ENCODE assay signal across 1 cellular context in the genomic region with DNA sequence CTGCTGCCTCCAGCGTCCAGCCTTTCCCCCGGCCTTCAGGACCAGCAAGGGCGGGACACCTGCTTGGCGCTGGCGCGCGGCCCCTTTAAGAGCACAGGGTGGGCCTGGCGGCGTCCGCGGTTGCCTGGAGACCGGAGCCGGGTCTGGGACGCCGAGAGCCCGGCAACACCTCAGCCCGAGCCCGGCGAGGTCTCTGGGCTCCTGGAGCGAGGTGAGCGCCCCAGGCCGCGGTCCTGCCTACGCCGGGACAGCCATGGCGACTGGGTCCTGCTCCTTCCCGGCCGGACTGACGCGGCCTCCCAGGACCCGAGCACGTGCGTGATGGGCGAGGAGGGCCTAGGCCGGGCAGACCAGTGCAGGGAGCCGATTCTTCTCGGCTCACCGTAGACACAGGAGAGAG.
TF ChIP-seq lines count a peak whose summit lies in the region.

A gene (plus strand): TSS at position 140 of the 400 bp plus-strand sequence. CDS start 3,575 bp downstream, outside the sequence.

TF ChIP-seq in H1, 55 proteins besides CTCF, POLR2A, EP300 and RAD21:
- TF ChIP-seq, protein P1, sequence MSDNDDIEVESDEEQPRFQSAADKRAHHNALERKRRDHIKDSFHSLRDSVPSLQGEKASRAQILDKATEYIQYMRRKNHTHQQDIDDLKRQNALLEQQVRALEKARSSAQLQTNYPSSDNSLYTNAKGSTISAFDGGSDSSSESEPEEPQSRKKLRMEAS (IDR thresholded peaks at IDR 0.05), result 0 out of 2 replicates have a peak, but pooled peaks have one; percentile 38
